In genomic region chr17:57935833-57936807, GRCh38 we compare ENCODE assay signal across 8 cellular contexts. TPM values are rescaled to one million over a fixed set of nuclear protein-coding genes. Genes with fewer than 3 reads are reported as not detected.
DNase-seq lines count a peak whose midpoint lies in the region; ATAC-seq and TF ChIP-seq lines count a peak whose summit lies in the region.

No MANE protein-coding gene starts in this region.

- POLR2A ChIA-PET in AG04449 (lab: Yijun Ruan, JAX) (interaction anchor here (0.6 to 2.1 kb wide), 13 partner anchors 7 to 67 kb away, joined by 3 to 10 read pairs (median 5); no protein-coding TSS in a partner anchor), PC-3 (lab: Charles Lee; ENCODE audit: unreplicated experiment) (interaction anchor here (0.6 to 2.1 kb wide), 8 partner anchors 7 to 86 kb away, joined by 3 to 11 read pairs (median 6); partner anchors contain the start of gene MRPS23)
- POLR2A ChIA-PET in activated CD8-positive, alpha-beta T cell treated with anti-CD3 and anti-CD28 coated beads for 36 hours (lab: Charles Lee) = interaction anchor here (1.1 kb wide), 2 partner anchors 62 to 157 kb away, joined by 3 read pairs; no protein-coding TSS in a partner anchor

- TF ChIP-seq CTCF in AG04449 (IDR thresholded peaks at IDR 0.05; ENCODE audit: insufficient read depth, low read length, missing control alignments) = no peak
- no peak for TF ChIP-seq CTCF in PC-3 (conservative IDR thresholded peaks at IDR 0.05; ENCODE audit: low read depth, low read length)
- no peak for TF ChIP-seq CTCF in esophagus muscularis mucosa (IDR thresholded peaks at IDR 0.05)
- no peak for TF ChIP-seq CTCF in nephron (IDR thresholded peaks at IDR 0.05; ENCODE audit: unreplicated experiment in 3 of 3)
- TF ChIP-seq CTCF in activated CD8-positive, alpha-beta T cell treated with anti-CD3 and anti-CD28 coated beads for 36 hours (IDR thresholded peaks at IDR 0.05) = no peak

- no peaks in the 10 kb centered on the region for H3K9me2 ChIP-seq in PC-3 (replicated peaks; ENCODE audit: low read length)

- peak; percentile 8 for ATAC-seq in PC-3
- ATAC-seq in GM18502 (IDR thresholded peaks at IDR 0.05; ENCODE audit: poor library complexity, unreplicated experiment) = no peak
- ATAC-seq in activated CD8-positive, alpha-beta T cell treated with anti-CD3 and anti-CD28 coated beads for 36 hours = no peak

- H3K27me3 ChIP-seq in PC-3 (ENCODE audit: low read length) (no peaks in the 10 kb centered on the region), esophagus muscularis mucosa (no peaks in the 10 kb centered on the region)

- H4K20me1 ChIP-seq in PC-3 (ENCODE audit: low read length) = no peaks in the 10 kb centered on the region

- peak overlapping the region; percentile 66 for H3K4me2 ChIP-seq in PC-3 (ENCODE audit: low read length)

- H3K4me3 Mint-ChIP-seq in nephron = peak overlapping the region; percentile 35 to 52 (median 41)
- no peak overlapping the region for H3K4me3 Mint-ChIP-seq in activated CD8-positive, alpha-beta T cell treated with anti-CD3 and anti-CD28 coated beads for 36 hours

- TF ChIP-seq EP300 in esophagus muscularis mucosa (IDR thresholded peaks at IDR 0.05) = no peak

- peak overlapping the region; percentile 20 for H3K4me3 ChIP-seq in AG04449 (ENCODE audit: low read depth, low read length)
- peak overlapping the region; percentile 24; the same call in 1 of the 2 replicates for H3K4me3 ChIP-seq in PC-3 (ENCODE audit: low read length)
- H3K4me3 ChIP-seq in esophagus muscularis mucosa = peak overlapping the region; percentile 1 to 34 (median 18)

- H3K4me1 ChIP-seq in PC-3 (ENCODE audit: insufficient read depth, low read length) = peaks cover 65% of the 10 kb centered on the region
- H3K4me1 ChIP-seq in esophagus muscularis mucosa = peaks cover 97 to 100% (median 100%) of the 10 kb centered on the region in 4 donors

- TF ChIP-seq POLR2A in esophagus muscularis mucosa (IDR thresholded peaks at IDR 0.05; ENCODE audit: low read depth) = no peak

- peaks cover 68% of the 10 kb centered on the region for H3K4me1 Mint-ChIP-seq in nephron
- peaks cover 16% of the 10 kb centered on the region for H3K4me1 Mint-ChIP-seq in activated CD8-positive, alpha-beta T cell treated with anti-CD3 and anti-CD28 coated beads for 36 hours (ENCODE audit: low read depth)

- H2AFZ ChIP-seq in PC-3 (ENCODE audit: low read length) = no peak overlapping the region

- CTCF ChIA-PET in AG04449 (lab: Yijun Ruan, JAX) = interaction anchor here (0.9 to 1.5 kb wide), 6 partner anchors 8 to 30 kb away, joined by 3 to 8 read pairs (median 3); no protein-coding TSS in a partner anchor
- CTCF ChIA-PET in PC-3 (lab: Charles Lee) = interaction anchor here (0.6 to 1.5 kb wide), 8 partner anchors 8 to 63 kb away, joined by 3 to 14 read pairs (median 5); no protein-coding TSS in a partner anchor
- CTCF ChIA-PET in activated CD8-positive, alpha-beta T cell treated with anti-CD3 and anti-CD28 coated beads for 36 hours (lab: Charles Lee) = interaction anchor here (2.1 kb wide), 1 partner anchor 43 kb away, joined by 6 read pairs; no protein-coding TSS in a partner anchor

- no peaks in the 10 kb centered on the region for H3K9me3 Mint-ChIP-seq in nephron
- no peaks in the 10 kb centered on the region for H3K9me3 Mint-ChIP-seq in activated CD8-positive, alpha-beta T cell treated with anti-CD3 and anti-CD28 coated beads for 36 hours

- DNase-seq in AG04449 (ENCODE audit: low read depth, low spot score) (no peak), PC-3 (peak; percentile 44), esophagus muscularis mucosa (ENCODE audit: extremely low spot score) (no peak), NAMALWA (ENCODE audit: low spot score) (no peak), COR-L47 (lab: John Stamatoyannopoulos, UW) (no peak)
- no peak for DNase-seq in activated CD8-positive, alpha-beta T cell treated with anti-CD3 and anti-CD28 coated beads for 36 hours

- peaks cover 80% of the 10 kb centered on the region for H3K79me2 ChIP-seq in PC-3 (ENCODE audit: low read length)

- H3K36me3 Mint-ChIP-seq in nephron (ENCODE audit: low read depth) = no peaks in the 10 kb centered on the region
- H3K36me3 Mint-ChIP-seq in activated CD8-positive, alpha-beta T cell treated with anti-CD3 and anti-CD28 coated beads for 36 hours (ENCODE audit: low read depth) = no peaks in the 10 kb centered on the region

- peak overlapping the region; percentile 78 for H3K9ac ChIP-seq in PC-3 (ENCODE audit: low read length)

- no peaks in the 10 kb centered on the region for H3F3A ChIP-seq in PC-3 (ENCODE audit: low read length, unreplicated experiment)

- H3K36me3 ChIP-seq in PC-3 (ENCODE audit: low read depth, low read length) (no peaks in the 10 kb centered on the region), esophagus muscularis mucosa (no peaks in the 10 kb centered on the region)

- H3K27ac ChIP-seq in PC-3 (ENCODE audit: low read length) = peak overlapping the region; percentile 95
- peak overlapping the region; percentile 98 to 100 (median 100) for H3K27ac ChIP-seq in esophagus muscularis mucosa (replicated peaks in 1 of 4)

- no TSS peak for BruUV-seq in PC-3 (replicated peaks; lab: Mats Ljungman, UMichigan)

- intact Hi-C loops in PC-3 (cut with micrococcal nuclease) (loop anchor here (1.0 to 2.0 kb wide), 6 partner anchors 12 to 61 kb away; no protein-coding TSS in a partner anchor), esophagus muscularis mucosa (cut with DNase I) (no loop called here)
- intact Hi-C loops in activated CD8-positive, alpha-beta T cell treated with anti-CD3 and anti-CD28 coated beads for 36 hours (cut with micrococcal nuclease) = no loop called here

- H3K27me3 Mint-ChIP-seq in nephron (ENCODE audit: low read depth) = no peaks in the 10 kb centered on the region
- H3K27me3 Mint-ChIP-seq in activated CD8-positive, alpha-beta T cell treated with anti-CD3 and anti-CD28 coated beads for 36 hours = peaks cover 7% of the 10 kb centered on the region

- WGBS in esophagus muscularis mucosa = 40% methylated on average over 11 of the region's 11 CpGs

- H3K27ac Mint-ChIP-seq in nephron = peak overlapping the region; percentile 97 to 98 (median 98)
- H3K27ac Mint-ChIP-seq in activated CD8-positive, alpha-beta T cell treated with anti-CD3 and anti-CD28 coated beads for 36 hours = no peak overlapping the region

- H3K9me3 ChIP-seq in PC-3 (ENCODE audit: low read length) = no peaks in the 10 kb centered on the region
- H3K9me3 ChIP-seq in esophagus muscularis mucosa = no peaks in the 10 kb centered on the region

RNA-seq across cellular contexts. Expression of gene CUEDC1, which starts 19.1 kb away (rescaled TPM):
- total RNA-seq in PC-3 (2014; rRNA removed) (31.6 and 53.4 TPM in 2 replicates), esophagus muscularis mucosa (10 to 100 TPM; 30.3 to 72.2 (median 51.2) TPM)
- total RNA-seq in activated CD8-positive, alpha-beta T cell treated with anti-CD3 and anti-CD28 coated beads for 36 hours = under 1 TPM; 0.29 to 0.40 TPM

RNA-seq across cellular contexts. Expression of gene VEZF1, which starts 51.9 kb away (rescaled TPM):
- 70.1 and 78.1 TPM in 2 replicates for total RNA-seq in PC-3 (2014; rRNA removed)
- total RNA-seq in esophagus muscularis mucosa = 100 to 1,000 TPM in 3 of 4 donors, 10 to 100 TPM in 1; 98.9 to 154 (median 121) TPM
- total RNA-seq in activated CD8-positive, alpha-beta T cell treated with anti-CD3 and anti-CD28 coated beads for 36 hours = 10 to 100 TPM; 17.9 to 19.6 TPM

Comparison
In these comparisons a context has a peak if more than half of its experiments do, and no peak if none do; other contexts are left out.
1. RNA of gene CUEDC1, which starts 19.1 kb away (total RNA-seq): 30.3 to 72.2 TPM in esophagus muscularis mucosa and 31.6 to 53.4 TPM in PC-3; 0.29 to 0.40 TPM in activated CD8-positive, alpha-beta T cell treated with anti-CD3 and anti-CD28 coated beads for 36 hours; every median in the first group is over 10 times any median in the second.
2. Peak in every context shown above with its lines, with median percentiles within 50 percentile points of each other: H3K4me3 ChIP-seq.